ENCODE assay signal across 3 cellular contexts in genomic region chr7:43898571-43898970, GRCh38. TPM values are rescaled to one million over a fixed set of nuclear protein-coding genes. Genes with fewer than 3 reads are reported as not detected.
A peak's percentile ranks its signal among the peaks of the same experiment; 100 is the strongest.
DNase-seq lines count a peak whose midpoint lies in the region; ATAC-seq, FAIRE-seq and TF ChIP-seq lines count a peak whose summit lies in the region.
"Not testable (repeated sequence)": the region's sequence is repeated elsewhere in the genome, so short reads cannot be mapped to it uniquely, and the experiment has no call there.

No MANE protein-coding gene starts in this region.

- not testable (repeated sequence) for TF ChIP-seq POLR2A in A549 (IDR thresholded peaks at IDR 0.05; ENCODE audit: low read length)

- H3K4me3 ChIP-seq in A549; HEK293 (ENCODE audit: low read depth, low read length); OCI-LY1 (ENCODE audit: low read depth, low read length, poor library complexity, severe bottlenecking): not testable (repeated sequence)

- TF ChIP-seq RAD21 in A549 (conservative IDR thresholded peaks at IDR 0.05 in 1 of 2, IDR thresholded peaks at IDR 0.05 in 1 of 2), result not testable (repeated sequence)

- H3F3A ChIP-seq in OCI-LY1 (ENCODE audit: insufficient read depth, low read length), result not testable (repeated sequence)

- not testable (repeated sequence) for H3K9ac ChIP-seq in OCI-LY1 (ENCODE audit: low read length)

- peaks cover 73% of the 10 kb centered on the region for H3K79me2 ChIP-seq in OCI-LY1 (ENCODE audit: insufficient read depth, low read length)

- POLR2A ChIA-PET in A549 (lab: Yijun Ruan, JAX); HEK293 (lab: Yijun Ruan, JAX): not testable (repeated sequence)

- DNase-seq in A549 (ENCODE audit: low read depth in 1 of 2, low spot score in 1 of 2), result not testable (repeated sequence)

- CTCF ChIA-PET in A549 (lab: Yijun Ruan, JAX), result interaction anchor here (1.6 kb wide), 1 partner anchor 14 kb away, joined by 4 read pairs; no protein-coding TSS in a partner anchor
- CTCF ChIA-PET in HEK293 (lab: Yijun Ruan, JAX), result not testable (repeated sequence)

- H2AFZ ChIP-seq in OCI-LY1 (ENCODE audit: low read length), result not testable (repeated sequence)

- H3K27ac ChIP-seq in A549; HEK293 (ENCODE audit: extremely low read depth, low read depth, low read length): not testable (repeated sequence)
- peak overlapping the region; percentile 15 for H3K27ac ChIP-seq in OCI-LY1 (ENCODE audit: low read depth, low read length, poor library complexity, severe bottlenecking)

- TF ChIP-seq CTCF in A549 (IDR thresholded peaks at IDR 0.05); HEK293 (tag by site-specific recombination; IDR thresholded peaks at IDR 0.05); OCI-LY1 (IDR thresholded peaks at IDR 0.05; ENCODE audit: low read length): not testable (repeated sequence)

- not testable (repeated sequence) for TF ChIP-seq EP300 in A549 (IDR thresholded peaks at IDR 0.05)

- not testable (repeated sequence) for H3K4me1 ChIP-seq in A549; HEK293 (ENCODE audit: control insufficient read depth, insufficient read depth, low read length); OCI-LY1 (ENCODE audit: insufficient read depth, low read length, severe bottlenecking)

- not testable (repeated sequence) for ATAC-seq in A549

- FAIRE-seq in A549 (lab: Jason Lieb, UNC), result not testable (repeated sequence)

- H3K4me2 ChIP-seq in A549; OCI-LY1 (ENCODE audit: low read length): not testable (repeated sequence)

- not testable (repeated sequence) for H3K9me3 ChIP-seq in A549; HEK293 (ENCODE audit: control insufficient read depth, insufficient read depth, low read depth, low read length); OCI-LY1 (ENCODE audit: low read length)

- 90% methylated on average over 2 of the region's 2 CpGs for WGBS in A549 (ENCODE audit: missing lambda C conversion rate)

- H4K20me1 ChIP-seq in OCI-LY1 (ENCODE audit: insufficient read depth, low read length), result not testable (repeated sequence)

- H3K36me3 ChIP-seq in HEK293 (ENCODE audit: control insufficient read depth in 2 of 2, insufficient read depth in 1 of 2, low read length in 2 of 2), result peaks cover 3 to 15% of the 10 kb centered on the region in 2 experiments; a peak in 2 of 3 replicates
- peaks cover 11% of the 10 kb centered on the region; the same call in 1 of the 2 replicates for H3K36me3 ChIP-seq in OCI-LY1 (ENCODE audit: insufficient read depth, low read length)

- not testable (repeated sequence) for H3K9me2 ChIP-seq in OCI-LY1 (ENCODE audit: low read depth, low read length)

- H3K27me3 ChIP-seq in OCI-LY1 (ENCODE audit: insufficient read depth, low read length), result not testable (repeated sequence)

TF ChIP-seq in A549, 52 proteins besides CTCF, POLR2A, EP300 and RAD21:
- peak; percentile 41 for TF ChIP-seq ZC3H11A (IDR thresholded peaks at IDR 0.05)

TF ChIP-seq in HEK293, 187 proteins besides CTCF, POLR2A, EP300 and RAD21:
- peak; percentile 54; the same call in 1 of the 2 replicates for TF ChIP-seq ZNF518A (tag by site-specific recombination; conservative IDR thresholded peaks at IDR 0.05; ENCODE audit: low read depth)
- peak; percentile 40 for TF ChIP-seq ZNF426 (tag by site-specific recombination; IDR thresholded peaks at IDR 0.05)
- TF ChIP-seq ZNF623 (tag by site-specific recombination; IDR thresholded peaks at IDR 0.05), result peak; percentile 39
- TF ChIP-seq ZNF394 (tag by site-specific recombination; IDR thresholded peaks at IDR 0.05; ENCODE audit: borderline replicate concordance), result peak; percentile 53; the same call in 1 of the 2 replicates

RNA-seq across cellular contexts. Expression of gene URGCP, which starts 7.8 kb away (rescaled TPM):
- 20.2 and 26.8 TPM in 2 replicates for polyA plus RNA-seq in A549 (2011; rRNA removed)
- polyA plus RNA-seq in A549 (2012; cell fraction: cytosol; rRNA removed), result 13.1 and 16.3 TPM in 2 replicates
- 27.8 and 31.6 TPM in 2 replicates for polyA plus RNA-seq in A549 (2012; cell fraction: nucleus; rRNA removed)
- 18.7 to 19.8 TPM (median 19.7 TPM) in 3 replicates for polyA plus RNA-seq in A549 (2017; fragmentation: RNase III; extraction: RNeasy Plus Mini Kit Qiagen cat#74134 plus additional on column Dnase treatment)
- polyA minus RNA-seq in A549 (2011; rRNA and poly(A)+ RNA removed), result 22.1 and 35.4 TPM in 2 replicates

RNA-seq across cellular contexts. Expression of gene UBE2D4, which starts 27.7 kb away (rescaled TPM):
- polyA plus RNA-seq in A549 (2011; rRNA removed) (14.0 and 17.6 TPM in 2 replicates), A549 (2017; fragmentation: RNase III; extraction: RNeasy Plus Mini Kit Qiagen cat#74134 plus additional on column Dnase treatment) (7.9 to 9.0 TPM (median 8.4 TPM) in 3 replicates)
- 11.8 and 13.2 TPM in 2 replicates for polyA plus RNA-seq in A549 (2012; cell fraction: cytosol; rRNA removed)
- 6.1 and 7.5 TPM in 2 replicates for polyA plus RNA-seq in A549 (2012; cell fraction: nucleus; rRNA removed)
- 25.5 and 30.1 TPM in 2 replicates for polyA minus RNA-seq in A549 (2011; rRNA and poly(A)+ RNA removed)

RNA-seq across cellular contexts. Expression of gene MRPS24, which starts 29.3 kb away (rescaled TPM):
- polyA plus RNA-seq in A549 (2011; rRNA removed) (170 and 217 TPM in 2 replicates), A549 (2017; fragmentation: RNase III; extraction: RNeasy Plus Mini Kit Qiagen cat#74134 plus additional on column Dnase treatment) (219 to 232 TPM (median 226 TPM) in 3 replicates)
- polyA plus RNA-seq in A549 (2012; cell fraction: cytosol; rRNA removed), result 443 and 463 TPM in 2 replicates
- polyA plus RNA-seq in A549 (2012; cell fraction: nucleus; rRNA removed), result 451 and 497 TPM in 2 replicates
- polyA minus RNA-seq in A549 (2011; rRNA and poly(A)+ RNA removed), result 97.7 and 105 TPM in 2 replicates
